Comparison of ENCODE assay signal across 19 cellular contexts in genomic region chr9:106620081-106620480, GRCh38.
"Had no signal": no experiment of that assay in that cellular context is flagged by ENCODE, and none has a peak within 500 bp of the region (broad histone marks: within the 10 kb centered on the region; RNA-seq: fewer than 3 reads in every experiment).

No MANE protein-coding gene starts in this region.

- H3K27me3 ChIP-seq: MG63 had no signal

- H3K4me3 ChIP-seq: MG63 had no signal

- H3K9me3 ChIP-seq: MG63, SK-N-SH had no signal

- H3K4me2 ChIP-seq: SK-N-SH had no signal

- H3K36me3 ChIP-seq: MG63 had no signal

- DNase-seq: IMR-90, Karpas-422, KG1, MG63, NCI-H1436, NCI-H187, NCI-H2029, NCI-H2081 treated with DMSO at 0.1 percent for 48 hours, NCI-H2227 treated with DMSO at 0.1 percent for 48 hours, NCI-H446, NCI-H510A, NCI-H524 treated with DMSO at 0.1 percent for 48 hours, NCI-H774, RPMI8226, SHP77, SK-N-SH, SW 1271 had no signal

- H3K9ac ChIP-seq: SK-N-SH had no signal

- FAIRE-seq: HepG2, RCC 7860 had no signal

- ATAC-seq: HepG2 had no signal
